Comparison of ENCODE assay signal across 1 cellular context in genomic region chr15:95169701-95170459, GRCh38.
TF ChIP-seq lines count a peak whose summit lies in the region.

No MANE protein-coding gene starts in this region.

TF ChIP-seq in GM23338, 12 proteins besides CTCF, POLR2A, EP300 and RAD21 (continued from another document):
- TF ChIP-seq, protein P1, sequence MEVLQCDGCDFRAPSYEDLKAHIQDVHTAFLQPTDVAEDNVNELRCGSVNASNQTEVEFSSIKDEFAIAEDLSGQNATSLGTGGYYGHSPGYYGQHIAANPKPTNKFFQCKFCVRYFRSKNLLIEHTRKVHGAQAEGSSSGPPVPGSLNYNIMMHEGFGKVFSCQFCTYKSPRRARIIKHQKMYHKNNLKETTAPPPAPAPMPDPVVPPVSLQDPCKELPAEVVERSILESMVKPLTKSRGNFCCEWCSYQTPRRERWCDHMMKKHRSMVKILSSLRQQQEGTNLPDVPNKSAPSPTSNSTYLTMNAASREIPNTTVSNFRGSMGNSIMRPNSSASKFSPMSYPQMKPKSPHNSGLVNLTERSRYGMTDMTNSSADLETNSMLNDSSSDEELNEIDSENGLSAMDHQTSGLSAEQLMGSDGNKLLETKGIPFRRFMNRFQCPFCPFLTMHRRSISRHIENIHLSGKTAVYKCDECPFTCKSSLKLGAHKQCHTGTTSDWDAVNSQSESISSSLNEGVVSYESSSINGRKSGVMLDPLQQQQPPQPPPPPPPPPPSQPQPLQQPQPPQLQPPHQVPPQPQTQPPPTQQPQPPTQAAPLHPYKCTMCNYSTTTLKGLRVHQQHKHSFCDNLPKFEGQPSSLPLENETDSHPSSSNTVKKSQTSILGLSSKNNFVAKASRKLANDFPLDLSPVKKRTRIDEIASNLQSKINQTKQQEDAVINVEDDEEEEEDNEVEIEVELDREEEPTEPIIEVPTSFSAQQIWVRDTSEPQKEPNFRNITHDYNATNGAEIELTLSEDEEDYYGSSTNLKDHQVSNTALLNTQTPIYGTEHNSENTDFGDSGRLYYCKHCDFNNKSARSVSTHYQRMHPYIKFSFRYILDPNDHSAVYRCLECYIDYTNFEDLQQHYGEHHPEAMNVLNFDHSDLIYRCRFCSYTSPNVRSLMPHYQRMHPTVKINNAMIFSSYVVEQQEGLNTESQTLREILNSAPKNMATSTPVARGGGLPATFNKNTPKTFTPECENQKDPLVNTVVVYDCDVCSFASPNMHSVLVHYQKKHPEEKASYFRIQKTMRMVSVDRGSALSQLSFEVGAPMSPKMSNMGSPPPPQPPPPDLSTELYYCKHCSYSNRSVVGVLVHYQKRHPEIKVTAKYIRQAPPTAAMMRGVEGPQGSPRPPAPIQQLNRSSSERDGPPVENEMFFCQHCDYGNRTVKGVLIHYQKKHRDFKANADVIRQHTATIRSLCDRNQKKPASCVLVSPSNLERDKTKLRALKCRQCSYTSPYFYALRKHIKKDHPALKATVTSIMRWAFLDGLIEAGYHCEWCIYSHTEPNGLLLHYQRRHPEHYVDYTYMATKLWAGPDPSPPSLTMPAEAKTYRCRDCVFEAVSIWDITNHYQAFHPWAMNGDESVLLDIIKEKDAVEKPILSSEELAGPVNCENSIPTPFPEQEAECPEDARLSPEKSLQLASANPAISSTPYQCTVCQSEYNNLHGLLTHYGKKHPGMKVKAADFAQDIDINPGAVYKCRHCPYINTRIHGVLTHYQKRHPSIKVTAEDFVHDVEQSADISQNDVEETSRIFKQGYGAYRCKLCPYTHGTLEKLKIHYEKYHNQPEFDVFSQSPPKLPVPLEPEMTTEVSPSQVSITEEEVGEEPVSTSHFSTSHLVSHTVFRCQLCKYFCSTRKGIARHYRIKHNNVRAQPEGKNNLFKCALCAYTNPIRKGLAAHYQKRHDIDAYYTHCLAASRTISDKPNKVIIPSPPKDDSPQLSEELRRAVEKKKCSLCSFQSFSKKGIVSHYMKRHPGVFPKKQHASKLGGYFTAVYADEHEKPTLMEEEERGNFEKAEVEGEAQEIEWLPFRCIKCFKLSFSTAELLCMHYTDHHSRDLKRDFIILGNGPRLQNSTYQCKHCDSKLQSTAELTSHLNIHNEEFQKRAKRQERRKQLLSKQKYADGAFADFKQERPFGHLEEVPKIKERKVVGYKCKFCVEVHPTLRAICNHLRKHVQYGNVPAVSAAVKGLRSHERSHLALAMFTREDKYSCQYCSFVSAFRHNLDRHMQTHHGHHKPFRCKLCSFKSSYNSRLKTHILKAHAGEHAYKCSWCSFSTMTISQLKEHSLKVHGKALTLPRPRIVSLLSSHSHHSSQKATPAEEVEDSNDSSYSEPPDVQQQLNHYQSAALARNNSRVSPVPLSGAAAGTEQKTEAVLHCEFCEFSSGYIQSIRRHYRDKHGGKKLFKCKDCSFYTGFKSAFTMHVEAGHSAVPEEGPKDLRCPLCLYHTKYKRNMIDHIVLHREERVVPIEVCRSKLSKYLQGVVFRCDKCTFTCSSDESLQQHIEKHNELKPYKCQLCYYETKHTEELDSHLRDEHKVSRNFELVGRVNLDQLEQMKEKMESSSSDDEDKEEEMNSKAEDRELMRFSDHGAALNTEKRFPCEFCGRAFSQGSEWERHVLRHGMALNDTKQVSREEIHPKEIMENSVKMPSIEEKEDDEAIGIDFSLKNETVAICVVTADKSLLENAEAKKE (CRISPR knock-in tag; IDR thresholded peaks at IDR 0.05) = no peak
TF ChIP-seq in GM23338: peak in this region for 0.
